In the genomic region with DNA sequence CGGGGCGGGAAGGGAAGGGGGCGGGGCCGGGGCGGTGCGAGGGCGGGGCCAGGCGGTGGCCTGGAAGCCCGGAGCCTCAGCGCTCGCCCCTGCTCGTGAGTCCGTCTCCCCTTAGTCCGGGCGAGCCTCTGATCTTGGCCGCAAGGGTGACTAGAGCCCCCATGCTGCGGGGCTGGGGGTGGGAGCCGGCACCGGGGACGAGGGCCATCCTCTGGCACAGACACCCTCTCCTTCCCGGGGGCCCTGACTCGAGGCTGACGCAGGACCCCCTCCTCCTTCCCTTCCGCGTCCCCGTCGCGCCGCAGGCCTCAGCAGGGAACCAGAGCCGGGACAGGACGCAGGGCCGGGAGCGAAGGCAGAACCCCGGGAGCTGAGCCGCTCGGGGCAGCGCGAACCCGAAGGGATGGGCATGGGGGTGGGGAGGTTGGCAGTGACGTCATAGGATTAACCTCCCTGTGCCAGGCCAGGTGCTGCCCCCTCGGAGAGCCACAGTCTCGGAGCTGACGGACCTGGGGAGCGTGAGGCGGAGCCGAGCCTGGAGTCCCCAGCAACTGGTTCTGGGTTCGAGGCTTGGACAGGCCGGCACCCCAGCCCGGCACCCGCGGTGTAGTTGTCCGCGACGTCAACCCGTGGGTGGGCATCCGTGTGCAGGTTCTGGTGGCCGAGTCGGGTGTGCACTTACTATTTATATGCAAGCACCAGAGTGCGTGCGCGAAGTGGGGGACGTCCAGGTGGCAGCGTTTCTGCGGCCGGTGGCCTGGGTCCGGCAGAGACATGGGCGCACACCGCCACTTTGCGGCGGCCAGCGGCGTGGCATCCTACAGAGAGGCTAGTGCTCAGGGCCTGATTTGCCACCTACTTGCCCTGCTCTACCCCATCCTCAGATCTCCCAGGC, we compare ENCODE assay signal across 2 cellular contexts.
TF ChIP-seq lines count a peak whose summit lies in the region.

No MANE protein-coding gene starts in this region.

TF ChIP-seq in HEK293, 187 proteins besides CTCF, POLR2A, EP300 and RAD21 (continued from another document and continues in another):
- TF ChIP-seq, protein P1, sequence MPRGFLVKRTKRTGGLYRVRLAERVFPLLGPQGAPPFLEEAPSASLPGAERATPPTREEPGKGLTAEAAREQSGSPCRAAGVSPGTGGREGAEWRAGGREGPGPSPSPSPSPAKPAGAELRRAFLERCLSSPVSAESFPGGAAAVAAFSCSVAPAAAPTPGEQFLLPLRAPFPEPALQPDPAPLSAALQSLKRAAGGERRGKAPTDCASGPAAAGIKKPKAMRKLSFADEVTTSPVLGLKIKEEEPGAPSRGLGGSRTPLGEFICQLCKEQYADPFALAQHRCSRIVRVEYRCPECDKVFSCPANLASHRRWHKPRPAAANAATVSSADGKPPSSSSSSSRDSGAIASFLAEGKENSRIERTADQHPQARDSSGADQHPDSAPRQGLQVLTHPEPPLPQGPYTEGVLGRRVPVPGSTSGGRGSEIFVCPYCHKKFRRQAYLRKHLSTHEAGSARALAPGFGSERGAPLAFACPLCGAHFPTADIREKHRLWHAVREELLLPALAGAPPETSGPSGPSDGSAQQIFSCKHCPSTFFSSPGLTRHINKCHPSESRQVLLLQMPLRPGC (tag by site-specific recombination; IDR thresholded peaks at IDR 0.05), result peak; percentile 68; the same call in 1 of the 2 replicates
- TF ChIP-seq, protein P2, sequence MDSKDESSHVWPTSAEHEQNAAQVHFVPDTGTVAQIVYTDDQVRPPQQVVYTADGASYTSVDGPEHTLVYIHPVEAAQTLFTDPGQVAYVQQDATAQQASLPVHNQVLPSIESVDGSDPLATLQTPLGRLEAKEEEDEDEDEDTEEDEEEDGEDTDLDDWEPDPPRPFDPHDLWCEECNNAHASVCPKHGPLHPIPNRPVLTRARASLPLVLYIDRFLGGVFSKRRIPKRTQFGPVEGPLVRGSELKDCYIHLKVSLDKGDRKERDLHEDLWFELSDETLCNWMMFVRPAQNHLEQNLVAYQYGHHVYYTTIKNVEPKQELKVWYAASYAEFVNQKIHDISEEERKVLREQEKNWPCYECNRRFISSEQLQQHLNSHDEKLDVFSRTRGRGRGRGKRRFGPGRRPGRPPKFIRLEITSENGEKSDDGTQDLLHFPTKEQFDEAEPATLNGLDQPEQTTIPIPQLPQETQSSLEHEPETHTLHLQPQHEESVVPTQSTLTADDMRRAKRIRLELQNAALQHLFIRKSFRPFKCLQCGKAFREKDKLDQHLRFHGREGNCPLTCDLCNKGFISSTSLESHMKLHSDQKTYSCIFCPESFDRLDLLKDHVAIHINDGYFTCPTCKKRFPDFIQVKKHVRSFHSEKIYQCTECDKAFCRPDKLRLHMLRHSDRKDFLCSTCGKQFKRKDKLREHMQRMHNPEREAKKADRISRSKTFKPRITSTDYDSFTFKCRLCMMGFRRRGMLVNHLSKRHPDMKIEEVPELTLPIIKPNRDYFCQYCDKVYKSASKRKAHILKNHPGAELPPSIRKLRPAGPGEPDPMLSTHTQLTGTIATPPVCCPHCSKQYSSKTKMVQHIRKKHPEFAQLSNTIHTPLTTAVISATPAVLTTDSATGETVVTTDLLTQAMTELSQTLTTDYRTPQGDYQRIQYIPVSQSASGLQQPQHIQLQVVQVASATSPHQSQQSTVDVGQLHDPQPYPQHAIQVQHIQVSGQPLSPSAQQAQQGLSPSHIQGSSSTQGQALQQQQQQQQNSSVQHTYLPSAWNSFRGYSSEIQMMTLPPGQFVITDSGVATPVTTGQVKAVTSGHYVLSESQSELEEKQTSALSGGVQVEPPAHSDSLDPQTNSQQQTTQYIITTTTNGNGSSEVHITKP (tag by site-specific recombination; IDR thresholded peaks at IDR 0.05), result peak; percentile 81
- TF ChIP-seq, protein P3, sequence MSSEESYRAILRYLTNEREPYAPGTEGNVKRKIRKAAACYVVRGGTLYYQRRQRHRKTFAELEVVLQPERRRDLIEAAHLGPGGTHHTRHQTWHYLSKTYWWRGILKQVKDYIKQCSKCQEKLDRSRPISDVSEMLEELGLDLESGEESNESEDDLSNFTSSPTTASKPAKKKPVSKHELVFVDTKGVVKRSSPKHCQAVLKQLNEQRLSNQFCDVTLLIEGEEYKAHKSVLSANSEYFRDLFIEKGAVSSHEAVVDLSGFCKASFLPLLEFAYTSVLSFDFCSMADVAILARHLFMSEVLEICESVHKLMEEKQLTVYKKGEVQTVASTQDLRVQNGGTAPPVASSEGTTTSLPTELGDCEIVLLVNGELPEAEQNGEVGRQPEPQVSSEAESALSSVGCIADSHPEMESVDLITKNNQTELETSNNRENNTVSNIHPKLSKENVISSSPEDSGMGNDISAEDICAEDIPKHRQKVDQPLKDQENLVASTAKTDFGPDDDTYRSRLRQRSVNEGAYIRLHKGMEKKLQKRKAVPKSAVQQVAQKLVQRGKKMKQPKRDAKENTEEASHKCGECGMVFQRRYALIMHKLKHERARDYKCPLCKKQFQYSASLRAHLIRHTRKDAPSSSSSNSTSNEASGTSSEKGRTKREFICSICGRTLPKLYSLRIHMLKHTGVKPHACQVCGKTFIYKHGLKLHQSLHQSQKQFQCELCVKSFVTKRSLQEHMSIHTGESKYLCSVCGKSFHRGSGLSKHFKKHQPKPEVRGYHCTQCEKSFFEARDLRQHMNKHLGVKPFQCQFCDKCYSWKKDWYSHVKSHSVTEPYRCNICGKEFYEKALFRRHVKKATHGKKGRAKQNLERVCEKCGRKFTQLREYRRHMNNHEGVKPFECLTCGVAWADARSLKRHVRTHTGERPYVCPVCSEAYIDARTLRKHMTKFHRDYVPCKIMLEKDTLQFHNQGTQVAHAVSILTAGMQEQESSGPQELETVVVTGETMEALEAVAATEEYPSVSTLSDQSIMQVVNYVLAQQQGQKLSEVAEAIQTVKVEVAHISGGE (tag by site-specific recombination; conservative IDR thresholded peaks at IDR 0.05; ENCODE audit: low read depth), result peak; percentile 82
- TF ChIP-seq ZXDB (tag by site-specific recombination; IDR thresholded peaks at IDR 0.05) (peak; percentile 99), ZFP69B (tag by site-specific recombination; IDR thresholded peaks at IDR 0.05) (peak; percentile 21; the same call in 1 of the 2 replicates)
- TF ChIP-seq, protein P4, sequence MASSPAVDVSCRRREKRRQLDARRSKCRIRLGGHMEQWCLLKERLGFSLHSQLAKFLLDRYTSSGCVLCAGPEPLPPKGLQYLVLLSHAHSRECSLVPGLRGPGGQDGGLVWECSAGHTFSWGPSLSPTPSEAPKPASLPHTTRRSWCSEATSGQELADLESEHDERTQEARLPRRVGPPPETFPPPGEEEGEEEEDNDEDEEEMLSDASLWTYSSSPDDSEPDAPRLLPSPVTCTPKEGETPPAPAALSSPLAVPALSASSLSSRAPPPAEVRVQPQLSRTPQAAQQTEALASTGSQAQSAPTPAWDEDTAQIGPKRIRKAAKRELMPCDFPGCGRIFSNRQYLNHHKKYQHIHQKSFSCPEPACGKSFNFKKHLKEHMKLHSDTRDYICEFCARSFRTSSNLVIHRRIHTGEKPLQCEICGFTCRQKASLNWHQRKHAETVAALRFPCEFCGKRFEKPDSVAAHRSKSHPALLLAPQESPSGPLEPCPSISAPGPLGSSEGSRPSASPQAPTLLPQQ (tag by site-specific recombination; IDR thresholded peaks at IDR 0.05), result peak; percentile 68; the same call in 1 of the 2 replicates
- TF ChIP-seq, protein P5, sequence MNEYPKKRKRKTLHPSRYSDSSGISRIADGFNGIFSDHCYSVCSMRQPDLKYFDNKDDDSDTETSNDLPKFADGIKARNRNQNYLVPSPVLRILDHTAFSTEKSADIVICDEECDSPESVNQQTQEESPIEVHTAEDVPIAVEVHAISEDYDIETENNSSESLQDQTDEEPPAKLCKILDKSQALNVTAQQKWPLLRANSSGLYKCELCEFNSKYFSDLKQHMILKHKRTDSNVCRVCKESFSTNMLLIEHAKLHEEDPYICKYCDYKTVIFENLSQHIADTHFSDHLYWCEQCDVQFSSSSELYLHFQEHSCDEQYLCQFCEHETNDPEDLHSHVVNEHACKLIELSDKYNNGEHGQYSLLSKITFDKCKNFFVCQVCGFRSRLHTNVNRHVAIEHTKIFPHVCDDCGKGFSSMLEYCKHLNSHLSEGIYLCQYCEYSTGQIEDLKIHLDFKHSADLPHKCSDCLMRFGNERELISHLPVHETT (tag by site-specific recombination; IDR thresholded peaks at IDR 0.05), result peak; percentile 73

TF ChIP-seq in HepG2, 621 proteins besides CTCF, POLR2A, EP300 and RAD21 (continued from another document and continues in another):
- TF ChIP-seq, protein P6, sequence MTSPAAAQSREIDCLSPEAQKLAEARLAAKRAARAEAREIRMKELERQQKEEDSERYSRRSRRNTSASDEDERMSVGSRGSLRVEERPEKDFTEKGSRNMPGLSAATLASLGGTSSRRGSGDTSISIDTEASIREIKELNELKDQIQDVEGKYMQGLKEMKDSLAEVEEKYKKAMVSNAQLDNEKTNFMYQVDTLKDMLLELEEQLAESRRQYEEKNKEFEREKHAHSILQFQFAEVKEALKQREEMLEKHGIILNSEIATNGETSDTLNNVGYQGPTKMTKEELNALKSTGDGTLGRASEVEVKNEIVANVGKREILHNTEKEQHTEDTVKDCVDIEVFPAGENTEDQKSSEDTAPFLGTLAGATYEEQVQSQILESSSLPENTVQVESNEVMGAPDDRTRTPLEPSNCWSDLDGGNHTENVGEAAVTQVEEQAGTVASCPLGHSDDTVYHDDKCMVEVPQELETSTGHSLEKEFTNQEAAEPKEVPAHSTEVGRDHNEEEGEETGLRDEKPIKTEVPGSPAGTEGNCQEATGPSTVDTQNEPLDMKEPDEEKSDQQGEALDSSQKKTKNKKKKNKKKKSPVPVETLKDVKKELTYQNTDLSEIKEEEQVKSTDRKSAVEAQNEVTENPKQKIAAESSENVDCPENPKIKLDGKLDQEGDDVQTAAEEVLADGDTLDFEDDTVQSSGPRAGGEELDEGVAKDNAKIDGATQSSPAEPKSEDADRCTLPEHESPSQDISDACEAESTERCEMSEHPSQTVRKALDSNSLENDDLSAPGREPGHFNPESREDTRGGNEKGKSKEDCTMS (CRISPR knock-in tag; conservative IDR thresholded peaks at IDR 0.05), result no peak
- TF ChIP-seq DMAP1 (CRISPR knock-in tag; IDR thresholded peaks at IDR 0.05) (no peak; the same call in 1 of the 2 replicates), ZBTB7B (CRISPR knock-in tag; IDR thresholded peaks at IDR 0.05) (peak; percentile 80), ZBTB42 (CRISPR knock-in tag; IDR thresholded peaks at IDR 0.05) (no peak), ZNF468 (CRISPR knock-in tag; IDR thresholded peaks at IDR 0.05) (no peak)
- TF ChIP-seq, protein P7, sequence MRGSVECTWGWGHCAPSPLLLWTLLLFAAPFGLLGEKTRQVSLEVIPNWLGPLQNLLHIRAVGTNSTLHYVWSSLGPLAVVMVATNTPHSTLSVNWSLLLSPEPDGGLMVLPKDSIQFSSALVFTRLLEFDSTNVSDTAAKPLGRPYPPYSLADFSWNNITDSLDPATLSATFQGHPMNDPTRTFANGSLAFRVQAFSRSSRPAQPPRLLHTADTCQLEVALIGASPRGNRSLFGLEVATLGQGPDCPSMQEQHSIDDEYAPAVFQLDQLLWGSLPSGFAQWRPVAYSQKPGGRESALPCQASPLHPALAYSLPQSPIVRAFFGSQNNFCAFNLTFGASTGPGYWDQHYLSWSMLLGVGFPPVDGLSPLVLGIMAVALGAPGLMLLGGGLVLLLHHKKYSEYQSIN (CRISPR knock-in tag; IDR thresholded peaks at IDR 0.05; ENCODE audit: borderline replicate concordance), result no peak
- TF ChIP-seq, protein P8, sequence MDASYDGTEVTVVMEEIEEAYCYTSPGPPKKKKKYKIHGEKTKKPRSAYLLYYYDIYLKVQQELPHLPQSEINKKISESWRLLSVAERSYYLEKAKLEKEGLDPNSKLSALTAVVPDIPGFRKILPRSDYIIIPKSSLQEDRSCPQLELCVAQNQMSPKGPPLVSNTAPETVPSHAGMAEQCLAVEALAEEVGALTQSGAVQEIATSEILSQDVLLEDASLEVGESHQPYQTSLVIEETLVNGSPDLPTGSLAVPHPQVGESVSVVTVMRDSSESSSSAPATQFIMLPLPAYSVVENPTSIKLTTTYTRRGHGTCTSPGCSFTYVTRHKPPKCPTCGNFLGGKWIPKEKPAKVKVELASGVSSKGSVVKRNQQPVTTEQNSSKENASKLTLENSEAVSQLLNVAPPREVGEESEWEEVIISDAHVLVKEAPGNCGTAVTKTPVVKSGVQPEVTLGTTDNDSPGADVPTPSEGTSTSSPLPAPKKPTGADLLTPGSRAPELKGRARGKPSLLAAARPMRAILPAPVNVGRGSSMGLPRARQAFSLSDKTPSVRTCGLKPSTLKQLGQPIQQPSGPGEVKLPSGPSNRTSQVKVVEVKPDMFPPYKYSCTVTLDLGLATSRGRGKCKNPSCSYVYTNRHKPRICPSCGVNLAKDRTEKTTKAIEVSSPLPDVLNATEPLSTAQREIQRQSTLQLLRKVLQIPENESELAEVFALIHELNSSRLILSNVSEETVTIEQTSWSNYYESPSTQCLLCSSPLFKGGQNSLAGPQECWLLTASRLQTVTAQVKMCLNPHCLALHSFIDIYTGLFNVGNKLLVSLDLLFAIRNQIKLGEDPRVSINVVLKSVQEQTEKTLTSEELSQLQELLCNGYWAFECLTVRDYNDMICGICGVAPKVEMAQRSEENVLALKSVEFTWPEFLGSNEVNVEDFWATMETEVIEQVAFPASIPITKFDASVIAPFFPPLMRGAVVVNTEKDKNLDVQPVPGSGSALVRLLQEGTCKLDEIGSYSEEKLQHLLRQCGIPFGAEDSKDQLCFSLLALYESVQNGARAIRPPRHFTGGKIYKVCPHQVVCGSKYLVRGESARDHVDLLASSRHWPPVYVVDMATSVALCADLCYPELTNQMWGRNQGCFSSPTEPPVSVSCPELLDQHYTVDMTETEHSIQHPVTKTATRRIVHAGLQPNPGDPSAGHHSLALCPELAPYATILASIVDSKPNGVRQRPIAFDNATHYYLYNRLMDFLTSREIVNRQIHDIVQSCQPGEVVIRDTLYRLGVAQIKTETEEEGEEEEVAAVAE (CRISPR knock-in tag; IDR thresholded peaks at IDR 0.05; ENCODE audit: borderline replicate concordance), result 0 out of 2 replicates have a peak, but pooled peaks have one; percentile 37
- TF ChIP-seq, protein P9, sequence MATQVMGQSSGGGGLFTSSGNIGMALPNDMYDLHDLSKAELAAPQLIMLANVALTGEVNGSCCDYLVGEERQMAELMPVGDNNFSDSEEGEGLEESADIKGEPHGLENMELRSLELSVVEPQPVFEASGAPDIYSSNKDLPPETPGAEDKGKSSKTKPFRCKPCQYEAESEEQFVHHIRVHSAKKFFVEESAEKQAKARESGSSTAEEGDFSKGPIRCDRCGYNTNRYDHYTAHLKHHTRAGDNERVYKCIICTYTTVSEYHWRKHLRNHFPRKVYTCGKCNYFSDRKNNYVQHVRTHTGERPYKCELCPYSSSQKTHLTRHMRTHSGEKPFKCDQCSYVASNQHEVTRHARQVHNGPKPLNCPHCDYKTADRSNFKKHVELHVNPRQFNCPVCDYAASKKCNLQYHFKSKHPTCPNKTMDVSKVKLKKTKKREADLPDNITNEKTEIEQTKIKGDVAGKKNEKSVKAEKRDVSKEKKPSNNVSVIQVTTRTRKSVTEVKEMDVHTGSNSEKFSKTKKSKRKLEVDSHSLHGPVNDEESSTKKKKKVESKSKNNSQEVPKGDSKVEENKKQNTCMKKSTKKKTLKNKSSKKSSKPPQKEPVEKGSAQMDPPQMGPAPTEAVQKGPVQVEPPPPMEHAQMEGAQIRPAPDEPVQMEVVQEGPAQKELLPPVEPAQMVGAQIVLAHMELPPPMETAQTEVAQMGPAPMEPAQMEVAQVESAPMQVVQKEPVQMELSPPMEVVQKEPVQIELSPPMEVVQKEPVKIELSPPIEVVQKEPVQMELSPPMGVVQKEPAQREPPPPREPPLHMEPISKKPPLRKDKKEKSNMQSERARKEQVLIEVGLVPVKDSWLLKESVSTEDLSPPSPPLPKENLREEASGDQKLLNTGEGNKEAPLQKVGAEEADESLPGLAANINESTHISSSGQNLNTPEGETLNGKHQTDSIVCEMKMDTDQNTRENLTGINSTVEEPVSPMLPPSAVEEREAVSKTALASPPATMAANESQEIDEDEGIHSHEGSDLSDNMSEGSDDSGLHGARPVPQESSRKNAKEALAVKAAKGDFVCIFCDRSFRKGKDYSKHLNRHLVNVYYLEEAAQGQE (IDR thresholded peaks at IDR 0.05; ENCODE audit: borderline replicate concordance in 1 of 2, low read depth in 1 of 2, low read length in 2 of 2), result no peak
- TF ChIP-seq, protein P10, sequence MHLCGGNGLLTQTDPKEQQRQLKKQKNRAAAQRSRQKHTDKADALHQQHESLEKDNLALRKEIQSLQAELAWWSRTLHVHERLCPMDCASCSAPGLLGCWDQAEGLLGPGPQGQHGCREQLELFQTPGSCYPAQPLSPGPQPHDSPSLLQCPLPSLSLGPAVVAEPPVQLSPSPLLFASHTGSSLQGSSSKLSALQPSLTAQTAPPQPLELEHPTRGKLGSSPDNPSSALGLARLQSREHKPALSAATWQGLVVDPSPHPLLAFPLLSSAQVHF (CRISPR knock-in tag; IDR thresholded peaks at IDR 0.05), result no peak
